11 cellular contexts compared by ENCODE assay signal in the genomic region with DNA sequence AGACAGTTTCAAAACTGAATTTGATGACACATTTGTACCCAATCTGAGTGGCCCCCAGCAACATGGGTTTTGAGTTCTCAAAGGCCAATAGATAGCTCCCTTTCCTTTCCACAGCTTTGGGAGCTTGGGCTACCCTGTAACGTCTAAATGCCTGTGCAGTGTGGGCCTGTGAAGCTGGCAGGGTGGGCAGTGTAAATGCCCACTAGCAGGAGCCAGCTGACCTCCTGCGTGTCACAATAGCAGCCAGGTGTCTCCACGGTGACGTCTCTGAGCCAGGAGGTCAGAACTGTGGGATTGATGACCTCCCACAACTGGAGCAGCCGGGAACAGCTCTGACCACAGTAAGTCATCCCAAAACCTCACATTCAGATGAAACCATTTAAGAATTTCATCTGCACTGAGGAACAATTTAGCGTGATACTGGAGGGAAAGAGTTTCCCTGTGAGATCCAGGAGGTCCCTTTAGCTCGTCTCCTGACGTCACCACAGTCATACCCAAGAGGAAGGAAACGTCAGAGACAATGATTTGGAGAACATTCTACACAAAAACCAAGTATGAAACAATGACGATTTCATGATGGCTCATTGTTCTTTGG. TPM values are rescaled to one million over a fixed set of nuclear protein-coding genes. Genes with fewer than 3 reads are reported as not detected.
DNase-seq lines count a peak whose midpoint lies in the region; ATAC-seq, FAIRE-seq and TF ChIP-seq lines count a peak whose summit lies in the region.
"Had no signal": no experiment of that assay in that cellular context is flagged by ENCODE, and none has a peak within 500 bp of the region (broad histone marks: within the 10 kb centered on the region; RNA-seq: fewer than 3 reads in every experiment).

TSS of gene IPO5 (plus strand) at position 300 of the 595 bp plus-strand sequence. CDS start 23,022 bp downstream, outside the sequence.

- H3K4me2 ChIP-seq in SK-N-SH, result no peak within 1 kb of the TSS

- H3K4me3 ChIP-seq in SK-N-SH (ENCODE audit: low read depth in 2 of 2, low read length in 1 of 2) (no peak within 1 kb of the TSS), bronchial epithelial cell (ENCODE audit: low read depth, low read length) (no peak within 1 kb of the TSS), right lobe of liver (no peak within 1 kb of the TSS), thyroid gland (replicated peaks in 1 of 3) (no peak within 1 kb of the TSS)

- TF ChIP-seq EP300 in SK-N-SH (IDR thresholded peaks at IDR 0.05; ENCODE audit: borderline replicate concordance in 1 of 2, low read depth in 1 of 2, low read length in 1 of 2), result no peak

- H4K20me1 ChIP-seq in SK-N-SH (ENCODE audit: insufficient read depth), result no peaks in the 10 kb centered on the region

- TF ChIP-seq POLR2A in right lobe of liver (IDR thresholded peaks at IDR 0.05) (no peak), thyroid gland (IDR thresholded peaks at IDR 0.05) (no peak)

- 89% methylated on average over 8 of the region's 10 CpGs for WGBS in SK-N-SH (ENCODE audit: low lambda C conversion rate)
- 62% methylated on average over 9 of the region's 10 CpGs for WGBS in right lobe of liver (ENCODE audit: insufficient coverage, low coverage, low lambda C conversion rate, missing lambda C conversion rate)
- WGBS in thyroid gland, 2 donors, result 75 to 80% methylated on average over 9 to 10 of the region's 10 CpGs

- H3K27ac ChIP-seq in SK-N-SH (ENCODE audit: low read depth in 2 of 2, low read length in 1 of 2) (no peak within 1 kb of the TSS), right lobe of liver (no peak within 1 kb of the TSS), thyroid gland (no peak within 1 kb of the TSS)
- H3K27ac ChIP-seq: 22Rv1 had no signal

- no peak within 1 kb of the TSS for H2AFZ ChIP-seq in SK-N-SH (ENCODE audit: low read depth)

- intact Hi-C loops in right lobe of liver (cut with DNase I), result no loop called here
- intact Hi-C loops in thyroid gland (cut with DNase I), result no loop called here

- ATAC-seq in SK-N-SH treated with all-trans-retinoic acid at 6 μM for 48 hours (no peak), right lobe of liver (no peak), GM21529 (IDR thresholded peaks at IDR 0.05; ENCODE audit: unreplicated experiment) (no peak), HG03439 (IDR thresholded peaks at IDR 0.05; ENCODE audit: unreplicated experiment) (no peak)

- no peaks in the 10 kb centered on the region for H3K79me2 ChIP-seq in SK-N-SH (ENCODE audit: insufficient read depth)

- H3K4me1 ChIP-seq in SK-N-SH (ENCODE audit: control insufficient read depth in 1 of 2, insufficient read depth in 2 of 2, low read depth in 1 of 2, low read length in 1 of 2) (no peaks in the 10 kb centered on the region; a peak in 1 of 4 replicates), right lobe of liver (no peaks in the 10 kb centered on the region), thyroid gland (no peaks in the 10 kb centered on the region)

- H3K36me3 ChIP-seq in SK-N-SH (replicated peaks in 1 of 2; ENCODE audit: control insufficient read depth in 1 of 2, insufficient read depth in 2 of 2, low read length in 1 of 2), result no peaks in the 10 kb centered on the region
- H3K36me3 ChIP-seq in bronchial epithelial cell (ENCODE audit: control insufficient read depth, insufficient read depth, low read length), result no peaks in the 10 kb centered on the region
- no peaks in the 10 kb centered on the region for H3K36me3 ChIP-seq in right lobe of liver
- H3K36me3 ChIP-seq in thyroid gland, result no peaks in the 10 kb centered on the region

- H3K9me2 ChIP-seq in SK-N-SH, result no peaks in the 10 kb centered on the region

- H3K9me3 ChIP-seq in SK-N-SH, result no peaks in the 10 kb centered on the region
- H3K9me3 ChIP-seq in right lobe of liver, result no peaks in the 10 kb centered on the region
- H3K9me3 ChIP-seq in thyroid gland, result no peaks in the 10 kb centered on the region

- CTCF ChIA-PET in SK-N-SH (lab: Yijun Ruan, JAX), result no interaction called here

- TF ChIP-seq CTCF in SK-N-SH (IDR thresholded peaks at IDR 0.05), result no peak
- no peak for TF ChIP-seq CTCF in bronchial epithelial cell (IDR thresholded peaks at IDR 0.05; ENCODE audit: insufficient read depth, low read length, severe bottlenecking)
- no peak for TF ChIP-seq CTCF in right lobe of liver (IDR thresholded peaks at IDR 0.05)
- TF ChIP-seq CTCF in thyroid gland (IDR thresholded peaks at IDR 0.05), result no peak

- H3K27me3 ChIP-seq in SK-N-SH (ENCODE audit: insufficient read depth) (no peaks in the 10 kb centered on the region), bronchial epithelial cell (ENCODE audit: control insufficient read depth, insufficient read depth, low read length) (no peaks in the 10 kb centered on the region), right lobe of liver (no peaks in the 10 kb centered on the region), thyroid gland (no peaks in the 10 kb centered on the region)

- TF ChIP-seq RAD21 in SK-N-SH (IDR thresholded peaks at IDR 0.05; ENCODE audit: low read length), result no peak

- H3K9ac ChIP-seq in SK-N-SH, result no peak within 1 kb of the TSS

- FAIRE-seq in bronchial epithelial cell (lab: Jason Lieb, UNC), result no peak

- POLR2A ChIA-PET in SK-N-SH (lab: Yijun Ruan, JAX), result no interaction called here

- H3F3A ChIP-seq in SK-N-SH (replicated peaks; ENCODE audit: insufficient read depth), result no peaks in the 10 kb centered on the region

- DNase-seq in SK-N-SH (no peak), bronchial epithelial cell (ENCODE audit: low read depth) (no peak), right lobe of liver (no peak), thyroid gland (no peak), NCI-H1417 (lab: John Stamatoyannopoulos, UW) (no peak)
- DNase-seq: NCI-H1417 treated with DMSO at 0.1 percent for 48 hours; stimulated activated naive CD4-positive, alpha-beta T cell had no signal

TF ChIP-seq in SK-N-SH, 30 proteins besides CTCF, POLR2A, EP300 and RAD21 (continues in another document):
- no peak for TF ChIP-seq EZH2phosphoT487 (IDR thresholded peaks at IDR 0.05; ENCODE audit: borderline replicate concordance, low read depth)
- TF ChIP-seq, protein P1, sequence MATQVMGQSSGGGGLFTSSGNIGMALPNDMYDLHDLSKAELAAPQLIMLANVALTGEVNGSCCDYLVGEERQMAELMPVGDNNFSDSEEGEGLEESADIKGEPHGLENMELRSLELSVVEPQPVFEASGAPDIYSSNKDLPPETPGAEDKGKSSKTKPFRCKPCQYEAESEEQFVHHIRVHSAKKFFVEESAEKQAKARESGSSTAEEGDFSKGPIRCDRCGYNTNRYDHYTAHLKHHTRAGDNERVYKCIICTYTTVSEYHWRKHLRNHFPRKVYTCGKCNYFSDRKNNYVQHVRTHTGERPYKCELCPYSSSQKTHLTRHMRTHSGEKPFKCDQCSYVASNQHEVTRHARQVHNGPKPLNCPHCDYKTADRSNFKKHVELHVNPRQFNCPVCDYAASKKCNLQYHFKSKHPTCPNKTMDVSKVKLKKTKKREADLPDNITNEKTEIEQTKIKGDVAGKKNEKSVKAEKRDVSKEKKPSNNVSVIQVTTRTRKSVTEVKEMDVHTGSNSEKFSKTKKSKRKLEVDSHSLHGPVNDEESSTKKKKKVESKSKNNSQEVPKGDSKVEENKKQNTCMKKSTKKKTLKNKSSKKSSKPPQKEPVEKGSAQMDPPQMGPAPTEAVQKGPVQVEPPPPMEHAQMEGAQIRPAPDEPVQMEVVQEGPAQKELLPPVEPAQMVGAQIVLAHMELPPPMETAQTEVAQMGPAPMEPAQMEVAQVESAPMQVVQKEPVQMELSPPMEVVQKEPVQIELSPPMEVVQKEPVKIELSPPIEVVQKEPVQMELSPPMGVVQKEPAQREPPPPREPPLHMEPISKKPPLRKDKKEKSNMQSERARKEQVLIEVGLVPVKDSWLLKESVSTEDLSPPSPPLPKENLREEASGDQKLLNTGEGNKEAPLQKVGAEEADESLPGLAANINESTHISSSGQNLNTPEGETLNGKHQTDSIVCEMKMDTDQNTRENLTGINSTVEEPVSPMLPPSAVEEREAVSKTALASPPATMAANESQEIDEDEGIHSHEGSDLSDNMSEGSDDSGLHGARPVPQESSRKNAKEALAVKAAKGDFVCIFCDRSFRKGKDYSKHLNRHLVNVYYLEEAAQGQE (IDR thresholded peaks at IDR 0.05; ENCODE audit: low read depth, low read length), result no peak
- TF ChIP-seq FOSL2 (IDR thresholded peaks at IDR 0.05; ENCODE audit: borderline replicate concordance, low read depth), result no peak

TF ChIP-seq in SK-N-SH treated with all-trans-retinoic acid at 6 μM for 48 hours, 23 proteins besides CTCF, POLR2A, EP300 and RAD21 (continues in another document):
- TF ChIP-seq TCF4 (CRISPR knock-in tag; IDR thresholded peaks at IDR 0.05; ENCODE audit: borderline replicate concordance) (no peak), GLIS3 (CRISPR knock-in tag; IDR thresholded peaks at IDR 0.05) (no peak), PPARA (CRISPR knock-in tag; IDR thresholded peaks at IDR 0.05; ENCODE audit: borderline replicate concordance) (no peak), ZFP3 (CRISPR knock-in tag; IDR thresholded peaks at IDR 0.05) (no peak), OSR1 (CRISPR knock-in tag; IDR thresholded peaks at IDR 0.05) (no peak), BACH2 (CRISPR knock-in tag; IDR thresholded peaks at IDR 0.05; ENCODE audit: borderline replicate concordance) (no peak)
- TF ChIP-seq, protein P2, sequence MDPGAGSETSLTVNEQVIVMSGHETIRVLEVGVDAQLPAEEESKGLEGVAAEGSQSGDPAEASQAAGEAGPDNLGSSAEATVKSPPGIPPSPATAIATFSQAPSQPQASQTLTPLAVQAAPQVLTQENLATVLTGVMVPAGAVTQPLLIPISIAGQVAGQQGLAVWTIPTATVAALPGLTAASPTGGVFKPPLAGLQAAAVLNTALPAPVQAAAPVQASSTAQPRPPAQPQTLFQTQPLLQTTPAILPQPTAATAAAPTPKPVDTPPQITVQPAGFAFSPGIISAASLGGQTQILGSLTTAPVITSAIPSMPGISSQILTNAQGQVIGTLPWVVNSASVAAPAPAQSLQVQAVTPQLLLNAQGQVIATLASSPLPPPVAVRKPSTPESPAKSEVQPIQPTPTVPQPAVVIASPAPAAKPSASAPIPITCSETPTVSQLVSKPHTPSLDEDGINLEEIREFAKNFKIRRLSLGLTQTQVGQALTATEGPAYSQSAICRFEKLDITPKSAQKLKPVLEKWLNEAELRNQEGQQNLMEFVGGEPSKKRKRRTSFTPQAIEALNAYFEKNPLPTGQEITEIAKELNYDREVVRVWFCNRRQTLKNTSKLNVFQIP (CRISPR knock-in tag; IDR thresholded peaks at IDR 0.05; ENCODE audit: borderline replicate concordance, low read depth), result no peak

RNA-seq across cellular contexts. Expression of gene IPO5, which starts in this region (rescaled TPM):
- 77.1 and 91.8 TPM in 2 replicates for polyA plus RNA-seq in SK-N-SH (2012; rRNA removed)
- polyA plus RNA-seq in SK-N-SH (2012; cell fraction: cytosol; rRNA removed), result 94.2 and 97.4 TPM in 2 replicates
- 62.2 and 136 TPM in 2 replicates for polyA plus RNA-seq in SK-N-SH (2012; cell fraction: nucleus; rRNA removed)
- total RNA-seq in bronchial epithelial cell, result 96.3 and 112 TPM in 2 replicates
- total RNA-seq in right lobe of liver, result 10 to 100 TPM; 36.0 to 52.3 (median 45.2) TPM
- total RNA-seq in thyroid gland, result 100 to 1,000 TPM in 2 of 4 donors, 10 to 100 TPM in 2; 95.4 to 139 (median 108) TPM
